ENCODE assay signal across 1 cellular context in genomic region chr5:141683596-141684161, GRCh38.
TF ChIP-seq lines count a peak whose summit lies in the region.

No MANE protein-coding gene starts in this region.

TF ChIP-seq in SK-N-SH, 30 proteins besides CTCF, POLR2A, EP300 and RAD21:
- no peak for TF ChIP-seq TEAD4 (IDR thresholded peaks at IDR 0.05; ENCODE audit: borderline replicate concordance, insufficient read depth)
- no peak for TF ChIP-seq SIN3A (IDR thresholded peaks at IDR 0.05; ENCODE audit: borderline replicate concordance, low read depth, low read length)
- no peak for TF ChIP-seq NRF1 (IDR thresholded peaks at IDR 0.05; ENCODE audit: low read depth, low read length)
- TF ChIP-seq PBX3 (IDR thresholded peaks at IDR 0.05), result no peak
- TF ChIP-seq JUND (IDR thresholded peaks at IDR 0.05), result no peak
- no peak for TF ChIP-seq MXI1 (IDR thresholded peaks at IDR 0.05; ENCODE audit: low read depth, low read length)
- no peak for TF ChIP-seq MEF2A (IDR thresholded peaks at IDR 0.05; ENCODE audit: borderline replicate concordance, low read depth)
- TF ChIP-seq MAX (IDR thresholded peaks at IDR 0.05; ENCODE audit: low read depth), result no peak
- TF ChIP-seq FOSL2 (IDR thresholded peaks at IDR 0.05; ENCODE audit: borderline replicate concordance, low read depth), result no peak
- no peak for TF ChIP-seq NFIC (IDR thresholded peaks at IDR 0.05; ENCODE audit: borderline replicate concordance)
- no peak for TF ChIP-seq FOXM1 (IDR thresholded peaks at IDR 0.05; ENCODE audit: low read depth)
- TF ChIP-seq ELF1 (IDR thresholded peaks at IDR 0.05), result no peak
- no peak for TF ChIP-seq USF2 (IDR thresholded peaks at IDR 0.05; ENCODE audit: borderline replicate concordance, low read depth, low read length)
- TF ChIP-seq CHD2 (IDR thresholded peaks at IDR 0.05; ENCODE audit: low read length, partially characterized antibody), result no peak
- TF ChIP-seq ZBTB33 (IDR thresholded peaks at IDR 0.05; ENCODE audit: borderline replicate concordance, low read depth), result no peak
- no peak for TF ChIP-seq POLR2AphosphoS5 (IDR thresholded peaks at IDR 0.05; ENCODE audit: low read depth, low read length)
- no peak for TF ChIP-seq USF1 (IDR thresholded peaks at IDR 0.05; ENCODE audit: borderline replicate concordance, low read depth)
- TF ChIP-seq GATA2 (CRISPR knock-in tag; IDR thresholded peaks at IDR 0.05), result no peak
- TF ChIP-seq FOXJ3 (CRISPR knock-in tag; IDR thresholded peaks at IDR 0.05), result no peak
- no peak for TF ChIP-seq EZH2phosphoT487 (IDR thresholded peaks at IDR 0.05; ENCODE audit: borderline replicate concordance, low read depth)
TF ChIP-seq in SK-N-SH: peak in this region for 0.
